ENCODE assay signal across 8 cellular contexts in genomic region chr3:50226888-50227389, GRCh38. TPM values are rescaled to one million over a fixed set of nuclear protein-coding genes. Genes with fewer than 3 reads are reported as not detected.
DNase-seq lines count a peak whose midpoint lies in the region; ATAC-seq and TF ChIP-seq lines count a peak whose summit lies in the region.

No MANE protein-coding gene starts in this region.

- intact Hi-C loops in activated naive CD4-positive, alpha-beta T cell treated with anti-CD3 and anti-CD28 coated beads for 36 hours (cut with micrococcal nuclease): loop anchor here (1.0 kb wide), 9 partner anchors 8 to 688 kb away; partner anchors contain the start of gene IFRD2

- H4K12ac ChIP-seq in trophoblast cell (ENCODE audit: low read depth, low read length): peak overlapping the region; percentile 49

- H3F3A ChIP-seq in GM23248 (ENCODE audit: insufficient read depth): no peaks in the 10 kb centered on the region

- H3K36me3 ChIP-seq in GM23248 (ENCODE audit: low read depth) (no peaks in the 10 kb centered on the region), trophoblast cell (ENCODE audit: control insufficient read depth in 1 of 2, insufficient read depth in 2 of 2, low read length in 2 of 2) (no peaks in the 10 kb centered on the region)

- no peak overlapping the region for H3K4ac ChIP-seq in trophoblast cell (ENCODE audit: low read depth, low read length)

- H3K36me3 Mint-ChIP-seq in activated naive CD4-positive, alpha-beta T cell treated with anti-CD3 and anti-CD28 coated beads for 36 hours (ENCODE audit: low read depth): no peaks in the 10 kb centered on the region
- H3K36me3 Mint-ChIP-seq in glutamatergic neuron (ENCODE audit: unreplicated experiment): no peaks in the 10 kb centered on the region

- H3K27me3 ChIP-seq in GM23248 (replicated peaks; ENCODE audit: insufficient read depth) (no peaks in the 10 kb centered on the region), trophoblast cell (ENCODE audit: insufficient read depth, low read length) (no peaks in the 10 kb centered on the region)

- H3K18ac ChIP-seq in trophoblast cell (ENCODE audit: low read length): peak overlapping the region; percentile 13

- H2AK5ac ChIP-seq in trophoblast cell (ENCODE audit: low read length): no peak overlapping the region

- TF ChIP-seq CTCF in glutamatergic neuron (IDR thresholded peaks at IDR 0.05; ENCODE audit: partially characterized antibody, unreplicated experiment): no peak

- no peak overlapping the region for H2BK5ac ChIP-seq in trophoblast cell (ENCODE audit: low read depth, low read length, poor library complexity)

- H3K4me3 ChIP-seq in GM23248 (peak overlapping the region; percentile 80), trophoblast cell (ENCODE audit: low read depth, low read length) (peak overlapping the region; percentile 62)

- H3K4me1 ChIP-seq in GM23248 (ENCODE audit: insufficient read depth) (peaks cover 4% of the 10 kb centered on the region; the same call in 1 of the 2 replicates), trophoblast cell (ENCODE audit: control insufficient read depth in 1 of 2, insufficient read depth in 2 of 2, low read length in 2 of 2) (peaks cover 15 to 18% of the 10 kb centered on the region in 2 experiments)

- H3K27me3 Mint-ChIP-seq in activated naive CD4-positive, alpha-beta T cell treated with anti-CD3 and anti-CD28 coated beads for 36 hours (ENCODE audit: low read depth): no peaks in the 10 kb centered on the region
- peaks cover 11% of the 10 kb centered on the region for H3K27me3 Mint-ChIP-seq in glutamatergic neuron (ENCODE audit: unreplicated experiment)

- H3K9me3 Mint-ChIP-seq in activated naive CD4-positive, alpha-beta T cell treated with anti-CD3 and anti-CD28 coated beads for 36 hours: no peaks in the 10 kb centered on the region
- H3K9me3 Mint-ChIP-seq in glutamatergic neuron (ENCODE audit: unreplicated experiment): peaks cover 14% of the 10 kb centered on the region

- H2BK12ac ChIP-seq in trophoblast cell (ENCODE audit: low read length): peak overlapping the region; percentile 31

- peak overlapping the region; percentile 80 for H3K27ac Mint-ChIP-seq in activated naive CD4-positive, alpha-beta T cell treated with anti-CD3 and anti-CD28 coated beads for 36 hours
- no peak overlapping the region for H3K27ac Mint-ChIP-seq in glutamatergic neuron (ENCODE audit: unreplicated experiment)

- H3K23ac ChIP-seq in trophoblast cell (ENCODE audit: low read length): no peak overlapping the region

- in situ Hi-C loops in GM23248 (cut with MboI): no loop called here

- H3K4me1 Mint-ChIP-seq in activated naive CD4-positive, alpha-beta T cell treated with anti-CD3 and anti-CD28 coated beads for 36 hours (ENCODE audit: low read depth): peaks cover 18% of the 10 kb centered on the region
- H3K4me1 Mint-ChIP-seq in glutamatergic neuron (ENCODE audit: low read depth, unreplicated experiment): peaks cover 12% of the 10 kb centered on the region

- H3K4me2 ChIP-seq in GM23248 (ENCODE audit: unreplicated experiment) (peak overlapping the region; percentile 57), trophoblast cell (ENCODE audit: low read length) (peak overlapping the region; percentile 79)

- H4K91ac ChIP-seq in trophoblast cell (ENCODE audit: low read depth, low read length): peak overlapping the region; percentile 22

- H3K9me2 ChIP-seq in GM23248 (ENCODE audit: insufficient read depth): no peaks in the 10 kb centered on the region

- no peak overlapping the region for H3K27ac ChIP-seq in GM23248
- H3K27ac ChIP-seq in trophoblast cell (ENCODE audit: low read depth, low read length): no peak overlapping the region

- H3K9me3 ChIP-seq in GM23248 (ENCODE audit: low read depth): no peaks in the 10 kb centered on the region
- no peaks in the 10 kb centered on the region for H3K9me3 ChIP-seq in trophoblast cell (ENCODE audit: insufficient read depth, low read depth, low read length)

- H2AFZ ChIP-seq in GM23248 (peak overlapping the region; percentile 94), trophoblast cell (ENCODE audit: insufficient read depth, low read length, poor library complexity) (peak overlapping the region; percentile 71)

- 1 to 2% methylated on average over 32 to 40 of the region's 40 CpGs for WGBS in GM23248 (ENCODE audit: low coverage in 1 of 2, low lambda C conversion rate in 2 of 2, missing lambda C conversion rate in 2 of 2), 2 experiments
- WGBS in trophoblast cell (ENCODE audit: extremely low coverage, insufficient coverage, insufficient read length): no CpG with 5 or more reads among the region's 40 CpGs

- CTCF ChIA-PET in activated naive CD4-positive, alpha-beta T cell treated with anti-CD3 and anti-CD28 coated beads for 36 hours (lab: Charles Lee): interaction anchor here (0.6 to 8.2 kb wide), 21 partner anchors 9 to 959 kb away, joined by 3 to 151 read pairs (median 5); partner anchors contain the start of genes GNAI2, GNAT1, IFRD2 and LSMEM2

- peak overlapping the region; percentile 64 for H3K9ac ChIP-seq in GM23248
- no peak overlapping the region for H3K9ac ChIP-seq in trophoblast cell (ENCODE audit: low read length)

- H4K8ac ChIP-seq in trophoblast cell (ENCODE audit: low read depth, low read length): peak overlapping the region; percentile 16

- no peaks in the 10 kb centered on the region for H4K20me1 ChIP-seq in GM23248 (ENCODE audit: insufficient read depth)

- peak overlapping the region; percentile 96 for H3K4me3 Mint-ChIP-seq in activated naive CD4-positive, alpha-beta T cell treated with anti-CD3 and anti-CD28 coated beads for 36 hours
- peak overlapping the region; percentile 90 for H3K4me3 Mint-ChIP-seq in glutamatergic neuron (ENCODE audit: unreplicated experiment)

- ATAC-seq in GM21360 (IDR thresholded peaks at IDR 0.05; ENCODE audit: unreplicated experiment) (no peak), HG02610 (IDR thresholded peaks at IDR 0.05; ENCODE audit: unreplicated experiment) (no peak)

- H3K79me2 ChIP-seq in GM23248 (ENCODE audit: insufficient read depth): no peaks in the 10 kb centered on the region
- H3K79me2 ChIP-seq in trophoblast cell (ENCODE audit: control insufficient read depth, insufficient read depth, low read length, poor library complexity): peaks cover 2% of the 10 kb centered on the region

- peak overlapping the region; percentile 57 for H3K14ac ChIP-seq in trophoblast cell (ENCODE audit: low read length)

- peaks cover 4% of the 10 kb centered on the region for H3K79me1 ChIP-seq in trophoblast cell (ENCODE audit: low read length)

- peak overlapping the region; percentile 0 for H2BK120ac ChIP-seq in trophoblast cell (ENCODE audit: insufficient read depth, low read length, poor library complexity)

- DNase-seq in GM03348 (ENCODE audit: low spot score): peak; percentile 61
- DNase-seq in GM23248: peak; percentile 78
- peak; percentile 66 for DNase-seq in NCI-H146 (lab: John Stamatoyannopoulos, UW)
- peak; percentile 67 for DNase-seq in activated naive CD4-positive, alpha-beta T cell treated with anti-CD3 and anti-CD28 coated beads for 36 hours
- DNase-seq in glutamatergic neuron: no peak
- DNase-seq in trophoblast cell: peak in 1 of 2 donors; percentile 36

RNA-seq across cellular contexts. Expression of gene GNAI2, which starts 9.1 kb away (rescaled TPM):
- 393 and 427 TPM in 2 replicates for total RNA-seq in GM23248 (2014; rRNA removed; shearing (Covaris generic))
- polyA plus RNA-seq in GM23248 (2016; fragmentation: Nextera tagmentation; extraction: Ambion mirVana): 424 and 426 TPM in 2 replicates
- 100 to 1,000 TPM; 272 to 276 TPM for total RNA-seq in activated naive CD4-positive, alpha-beta T cell treated with anti-CD3 and anti-CD28 coated beads for 36 hours
- 297 TPM for total RNA-seq in glutamatergic neuron (ENCODE audit: unreplicated experiment)
- polyA plus RNA-seq in trophoblast cell (2013): 191 and 192 TPM in 2 replicates

RNA-seq across cellular contexts. Expression of gene SLC38A3, which starts 21.9 kb away (rescaled TPM):
- total RNA-seq in GM23248 (2014; rRNA removed; shearing (Covaris generic)): under 0.01 TPM in 1 of 2 replicates, not detected in the other
- polyA plus RNA-seq in GM23248 (2016; fragmentation: Nextera tagmentation; extraction: Ambion mirVana): 0.36 and 0.93 TPM in 2 replicates
- total RNA-seq in activated naive CD4-positive, alpha-beta T cell treated with anti-CD3 and anti-CD28 coated beads for 36 hours: not detected
- not detected for total RNA-seq in glutamatergic neuron (ENCODE audit: unreplicated experiment)
- 85.8 and 92.3 TPM in 2 replicates for polyA plus RNA-seq in trophoblast cell (2013)

RNA-seq across cellular contexts. Expression of gene GNAT1, which starts 35.5 kb away (rescaled TPM):
- total RNA-seq in GM23248 (2014; rRNA removed; shearing (Covaris generic)): not detected in 2 replicates
- not detected in 2 replicates for polyA plus RNA-seq in GM23248 (2016; fragmentation: Nextera tagmentation; extraction: Ambion mirVana)
- not detected for total RNA-seq in activated naive CD4-positive, alpha-beta T cell treated with anti-CD3 and anti-CD28 coated beads for 36 hours
- not detected for total RNA-seq in glutamatergic neuron (ENCODE audit: unreplicated experiment)
- not detected in 2 replicates for polyA plus RNA-seq in trophoblast cell (2013)

RNA-seq across cellular contexts. Expression of gene SEMA3B, which starts 42.0 kb away (rescaled TPM):
- 8.8 and 13.3 TPM in 2 replicates for total RNA-seq in GM23248 (2014; rRNA removed; shearing (Covaris generic))
- 7.6 and 8.4 TPM in 2 replicates for polyA plus RNA-seq in GM23248 (2016; fragmentation: Nextera tagmentation; extraction: Ambion mirVana)
- under 1 TPM; 0.33 to 0.37 TPM for total RNA-seq in activated naive CD4-positive, alpha-beta T cell treated with anti-CD3 and anti-CD28 coated beads for 36 hours
- total RNA-seq in glutamatergic neuron (ENCODE audit: unreplicated experiment): 5.4 TPM
- 1.8 and 2.0 TPM in 2 replicates for polyA plus RNA-seq in trophoblast cell (2013)

RNA-seq across cellular contexts. Expression of gene LSMEM2, which starts 51.9 kb away (rescaled TPM):
- total RNA-seq in GM23248 (2014; rRNA removed; shearing (Covaris generic)): not detected in 2 replicates
- polyA plus RNA-seq in GM23248 (2016; fragmentation: Nextera tagmentation; extraction: Ambion mirVana): not detected in 2 replicates
- not detected for total RNA-seq in activated naive CD4-positive, alpha-beta T cell treated with anti-CD3 and anti-CD28 coated beads for 36 hours
- not detected for total RNA-seq in glutamatergic neuron (ENCODE audit: unreplicated experiment)
- 0.06 and 0.08 TPM in 2 replicates for polyA plus RNA-seq in trophoblast cell (2013)
